Comparison of ENCODE assay signal across 8 cellular contexts in the genomic region with DNA sequence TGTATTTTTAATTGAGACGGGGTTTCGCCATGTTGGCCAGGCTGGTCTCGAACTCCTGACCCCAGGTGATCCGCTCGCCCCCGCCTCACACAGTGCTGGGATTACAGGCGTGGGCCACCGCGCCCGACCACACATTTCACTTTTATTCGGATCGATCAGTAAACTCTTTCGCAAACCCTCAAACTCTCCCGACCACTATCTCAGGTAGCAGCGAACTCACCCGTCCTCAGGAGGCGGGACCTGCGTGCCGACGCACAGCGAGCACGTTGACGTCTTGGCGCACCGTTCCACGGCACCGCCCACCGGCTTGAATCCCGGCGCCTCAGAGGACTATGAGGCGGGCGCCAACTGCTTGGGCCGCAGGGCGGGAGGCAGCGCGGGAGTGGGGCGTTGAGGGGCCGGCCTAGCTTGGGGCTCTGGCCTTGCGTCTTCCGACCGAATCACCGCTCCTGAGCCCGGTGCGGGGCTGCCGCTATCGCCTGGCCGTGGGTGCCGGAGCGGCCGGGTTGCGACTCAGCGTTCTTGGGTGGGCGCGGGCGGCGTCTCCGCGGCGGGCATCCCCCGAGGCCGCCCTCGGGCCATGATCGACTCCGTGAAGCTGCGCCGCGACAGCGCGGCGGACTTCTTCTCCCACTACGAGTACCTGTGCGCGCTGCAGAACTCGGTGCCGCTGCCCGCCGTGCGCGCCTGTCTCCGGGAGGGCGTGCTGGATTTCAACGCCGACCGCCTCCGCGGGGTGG. TPM values are rescaled to one million over a fixed set of nuclear protein-coding genes. Genes with fewer than 3 reads are reported as not detected.
DNase-seq lines count a peak whose midpoint lies in the region; ATAC-seq and TF ChIP-seq lines count a peak whose summit lies in the region.

A gene with protein sequence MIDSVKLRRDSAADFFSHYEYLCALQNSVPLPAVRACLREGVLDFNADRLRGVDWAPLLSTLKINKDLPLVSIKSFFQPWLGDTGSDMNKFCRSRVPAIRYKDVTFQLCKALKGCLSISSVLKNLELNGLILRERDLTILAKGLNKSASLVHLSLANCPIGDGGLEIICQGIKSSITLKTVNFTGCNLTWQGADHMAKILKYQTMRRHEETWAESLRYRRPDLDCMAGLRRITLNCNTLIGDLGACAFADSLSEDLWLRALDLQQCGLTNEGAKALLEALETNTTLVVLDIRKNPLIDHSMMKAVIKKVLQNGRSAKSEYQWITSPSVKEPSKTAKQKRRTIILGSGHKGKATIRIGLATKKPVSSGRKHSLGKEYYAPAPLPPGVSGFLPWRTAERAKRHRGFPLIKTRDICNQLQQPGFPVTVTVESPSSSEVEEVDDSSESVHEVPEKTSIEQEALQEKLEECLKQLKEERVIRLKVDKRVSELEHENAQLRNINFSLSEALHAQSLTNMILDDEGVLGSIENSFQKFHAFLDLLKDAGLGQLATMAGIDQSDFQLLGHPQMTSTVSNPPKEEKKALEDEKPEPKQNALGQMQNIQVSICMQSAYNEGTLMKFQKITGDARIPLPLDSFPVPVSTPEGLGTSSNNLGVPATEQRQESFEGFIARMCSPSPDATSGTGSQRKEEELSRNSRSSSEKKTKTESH (plus strand): TSS at position 305 of the 740 bp plus-strand sequence. CDS start 276 bp downstream, at position 581.

- CTCF ChIA-PET in activated B cell treated with CpG ODN at 0.5 μM for 24 hours (lab: Charles Lee), result no interaction called here

- H3K4me3 Mint-ChIP-seq in activated B cell treated with CpG ODN at 0.5 μM for 24 hours (peak within 1 kb of the TSS; percentile 97), immature natural killer cell (peak within 1 kb of the TSS in 1 of 5 donors; percentile 93)

- no peak for TF ChIP-seq CTCF in activated B cell treated with CpG ODN at 0.5 μM for 24 hours (IDR thresholded peaks at IDR 0.05)

- intact Hi-C loops in activated B cell treated with CpG ODN at 0.5 μM for 24 hours (cut with micrococcal nuclease), result loop anchor here (1.0 to 10.0 kb wide), 5 partner anchors 39 to 1335 kb away; partner anchors contain the start of genes GNAQ, PSAT1, TLE4 and VPS13A

- H3K36me3 Mint-ChIP-seq in activated B cell treated with CpG ODN at 0.5 μM for 24 hours (ENCODE audit: low read depth), result peaks cover 12% of the 10 kb centered on the region
- H3K36me3 Mint-ChIP-seq in immature natural killer cell, result peaks cover 4 to 7% (median 6%) of the 10 kb centered on the region in 3 donors

- H3K27me3 Mint-ChIP-seq in activated B cell treated with CpG ODN at 0.5 μM for 24 hours (no peaks in the 10 kb centered on the region), immature natural killer cell (ENCODE audit: low read depth in 3 of 3) (peaks cover 0 to 18% (median 12%) of the 10 kb centered on the region in 3 donors)

- DNase-seq in AG08396 (ENCODE audit: low spot score) (peak; percentile 95), NCI-H2227 treated with DMSO at 0.1 percent for 48 hours (lab: John Stamatoyannopoulos, UW) (peak; percentile 75), activated B cell treated with CpG ODN at 0.5 μM for 24 hours (peak; percentile 83), caudate nucleus (lab: John Stamatoyannopoulos, UW) (peak in 60 of 61 donors; percentile 18 to 94 (median 78)), immature natural killer cell (peak; percentile 84 to 87 (median 87)), smooth muscle cell of the brain vasculature (ENCODE audit: low read depth, low spot score) (peak; percentile 83)

- peak within 1 kb of the TSS; percentile 93 for H3K27ac Mint-ChIP-seq in activated B cell treated with CpG ODN at 0.5 μM for 24 hours
- H3K27ac Mint-ChIP-seq in immature natural killer cell, result peak within 1 kb of the TSS; percentile 95 to 98 (median 96)

- ATAC-seq in GM18907 (IDR thresholded peaks at IDR 0.05; ENCODE audit: unreplicated experiment) (peak; percentile 99), HG03139 (IDR thresholded peaks at IDR 0.05; ENCODE audit: unreplicated experiment) (peak; percentile 99), activated B cell treated with CpG ODN at 0.5 μM for 24 hours (ENCODE audit: low read depth) (peak; percentile 98)

- POLR2A ChIA-PET in activated B cell treated with CpG ODN at 0.5 μM for 24 hours (lab: Charles Lee), result interaction anchor here (0.7 to 1.6 kb wide), 2 partner anchors 61 to 711 kb away, joined by 10 to 15 read pairs; partner anchors contain the start of gene PSAT1

- H3K27ac ChIP-seq in caudate nucleus (ENCODE audit: low read depth, low read length), result peak within 1 kb of the TSS; percentile 66

- H3K9me3 Mint-ChIP-seq in activated B cell treated with CpG ODN at 0.5 μM for 24 hours (no peaks in the 10 kb centered on the region), immature natural killer cell (no peaks in the 10 kb centered on the region)

- H3K4me1 Mint-ChIP-seq in activated B cell treated with CpG ODN at 0.5 μM for 24 hours (peaks cover 23% of the 10 kb centered on the region), immature natural killer cell (peaks cover 45 to 55% of the 10 kb centered on the region in 2 donors)

RNA-seq across cellular contexts. Expression of the gene that starts here (rescaled TPM):
- 16.9 and 18.1 TPM in 2 replicates for total RNA-seq in activated B cell treated with CpG ODN at 0.5 μM for 24 hours
- polyA plus RNA-seq in immature natural killer cell, result 100 to 1,000 TPM in 1 of 3 donors, 10 to 100 TPM in 2; 57.3 to 138 (median 70.9) TPM

Comparison
In these comparisons a context has a peak if more than half of its experiments do, and no peak if none do; other contexts are left out.
1. Peak in every context shown above with its lines: DNase-seq, ATAC-seq and H3K27ac ChIP-seq.